Comparison of ENCODE assay signal across 8 cellular contexts in the genomic region with DNA sequence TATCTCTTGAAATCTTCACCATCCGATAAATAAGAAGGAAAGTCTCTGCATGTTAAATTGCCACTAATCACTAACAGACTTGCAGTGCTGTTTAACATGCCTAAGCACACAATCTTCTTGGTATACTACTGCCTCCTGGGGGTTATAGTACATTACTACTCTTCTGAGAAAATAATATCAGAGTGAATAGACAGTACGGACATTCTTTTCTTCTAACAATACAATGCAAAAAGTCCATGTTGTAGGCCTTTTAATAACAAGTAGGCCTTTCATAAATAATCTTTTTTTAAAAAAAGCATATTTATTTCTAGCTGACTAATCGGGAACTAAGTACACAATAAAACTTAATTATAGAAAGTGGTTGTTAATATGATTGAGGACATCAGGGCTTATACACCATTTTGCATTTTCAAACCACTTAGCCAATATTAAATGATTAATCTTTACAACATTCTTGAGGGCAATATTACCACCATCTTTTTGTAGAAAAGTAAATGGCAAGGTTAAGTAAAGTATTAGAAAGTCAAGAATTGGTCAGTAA.
DNase-seq lines count a peak whose midpoint lies in the region; ATAC-seq, FAIRE-seq and TF ChIP-seq lines count a peak whose summit lies in the region.

No MANE protein-coding gene starts in this region.

- no peaks in the 10 kb centered on the region for H3K9me2 ChIP-seq in HCT116 (ENCODE audit: insufficient read depth)

- H3K4me1 ChIP-seq in HCT116 (ENCODE audit: control insufficient read depth in 1 of 2, insufficient read depth in 2 of 2, low read length in 2 of 2) (no peaks in the 10 kb centered on the region), K562 (replicated peaks in 1 of 2; ENCODE audit: control insufficient read depth in 2 of 2, insufficient read depth in 2 of 2, low read length in 2 of 2) (no peaks in the 10 kb centered on the region), suprapubic skin (no peaks in the 10 kb centered on the region)

- H3K79me2 ChIP-seq in HCT116 (ENCODE audit: insufficient read depth, low read length), result no peaks in the 10 kb centered on the region
- H3K79me2 ChIP-seq in K562 (ENCODE audit: control insufficient read depth, insufficient read depth, low read length), result no peaks in the 10 kb centered on the region

- H3K9me1 ChIP-seq in K562 (ENCODE audit: control insufficient read depth, insufficient read depth, low read length), result no peaks in the 10 kb centered on the region

- no peak overlapping the region for H3K9ac ChIP-seq in HCT116 (ENCODE audit: low read length)
- no peak overlapping the region for H3K9ac ChIP-seq in K562 (ENCODE audit: insufficient read depth in 1 of 2, low read depth in 2 of 2, low read length in 2 of 2)

- peak; percentile 61 for FAIRE-seq in K562 (lab: Jason Lieb, UNC)

- peak; percentile 71 for TF ChIP-seq RAD21 in HCT116 (IDR thresholded peaks at IDR 0.05; ENCODE audit: low read depth)
- TF ChIP-seq RAD21 in K562 (CRISPR knock-in tag; conservative IDR thresholded peaks at IDR 0.05 in 1 of 2, IDR thresholded peaks at IDR 0.05 in 1 of 2), result peak; percentile 92 to 95

- H3K9me3 ChIP-seq in HCT116 (ENCODE audit: control insufficient read depth in 1 of 2, insufficient read depth in 1 of 2, low read depth in 1 of 2, low read length in 2 of 2) (no peaks in the 10 kb centered on the region), K562 (replicated peaks; ENCODE audit: control insufficient read depth, insufficient read depth, low read depth, low read length) (no peaks in the 10 kb centered on the region), suprapubic skin (no peaks in the 10 kb centered on the region)

- intact Hi-C loops in HCT116 (cut with micrococcal nuclease), result loop anchor here (1.0 to 10.0 kb wide), 4 partner anchors 544 to 1838 kb away; no protein-coding TSS in a partner anchor
- intact Hi-C loops in K562 (cut with micrococcal nuclease), result loop anchor here (1.0 to 10.0 kb wide), 5 partner anchors 153 to 575 kb away; no protein-coding TSS in a partner anchor

- WGBS in K562 (ENCODE audit: insufficient coverage, low coverage, missing lambda C conversion rate), result 6% methylated on average over 3 of the region's 3 CpGs
- 12% methylated on average over 3 of the region's 3 CpGs for WGBS in suprapubic skin

- in situ Hi-C loops in K562 (cut with MboI), result loop anchor here (10.0 to 25.0 kb wide), 2 partner anchors 570 to 708 kb away; no protein-coding TSS in a partner anchor

- no peak overlapping the region for H3K27ac ChIP-seq in HCT116 (ENCODE audit: low read depth, low read length)
- no peak overlapping the region for H3K27ac ChIP-seq in K562 (ENCODE audit: extremely low read depth, low read depth, low read length)
- H3K27ac ChIP-seq in suprapubic skin, result no peak overlapping the region

- H3K9me3 Mint-ChIP-seq in immature natural killer cell, result no peaks in the 10 kb centered on the region

- no peaks in the 10 kb centered on the region for H3K4me1 Mint-ChIP-seq in immature natural killer cell

- no peak for TF ChIP-seq POLR2A in HCT116 (IDR thresholded peaks at IDR 0.05; ENCODE audit: borderline replicate concordance, extremely low read depth, insufficient read depth, insufficient read length)
- TF ChIP-seq POLR2A in K562 (conservative IDR thresholded peaks at IDR 0.05), result no peak
- no peak for TF ChIP-seq POLR2A in suprapubic skin (IDR thresholded peaks at IDR 0.05)

- TF ChIP-seq CTCF in HCT116 (IDR thresholded peaks at IDR 0.05 in 2 of 3, conservative IDR thresholded peaks at IDR 0.05 in 1 of 3; ENCODE audit: borderline replicate concordance in 1 of 3, insufficient read depth in 1 of 3, low read depth in 2 of 3, low read length in 2 of 3), result peak; percentile 63 to 82 (median 66); a peak in 5 of 6 replicates
- peak; percentile 48 to 77 (median 53); a peak in 5 of 6 replicates for TF ChIP-seq CTCF in K562 (IDR thresholded peaks at IDR 0.05 in 2 of 3, conservative IDR thresholded peaks at IDR 0.05 in 1 of 3; ENCODE audit: insufficient read depth in 2 of 3, low read depth in 1 of 3, low read length in 3 of 3)
- peak; percentile 62 to 82 for TF ChIP-seq CTCF in suprapubic skin (IDR thresholded peaks at IDR 0.05)

- H4K20me1 ChIP-seq in HCT116 (ENCODE audit: insufficient read depth), result no peaks in the 10 kb centered on the region
- H4K20me1 ChIP-seq in K562 (replicated peaks; ENCODE audit: control insufficient read depth, insufficient read depth, low read length), result no peaks in the 10 kb centered on the region

- no peaks in the 10 kb centered on the region for H3K27me3 ChIP-seq in HCT116 (ENCODE audit: insufficient read depth, low read length)
- H3K27me3 ChIP-seq in K562 (ENCODE audit: control insufficient read depth in 2 of 2, insufficient read depth in 2 of 2, low read length in 2 of 2), result no peaks in the 10 kb centered on the region
- H3K27me3 ChIP-seq in suprapubic skin, result no peaks in the 10 kb centered on the region

- H3K4me3 ChIP-seq in HCT116 (replicated peaks in 1 of 2; ENCODE audit: low read depth in 1 of 2, low read length in 2 of 2) (no peak overlapping the region), K562 (no peak overlapping the region), suprapubic skin (no peak overlapping the region)

- peaks cover 4 to 5% (median 4%) of the 10 kb centered on the region in 3 donors for H3K27me3 Mint-ChIP-seq in immature natural killer cell (ENCODE audit: low read depth in 3 of 3)

- TF ChIP-seq EP300 in K562 (IDR thresholded peaks at IDR 0.05; ENCODE audit: low read length) (no peak), suprapubic skin (IDR thresholded peaks at IDR 0.05) (no peak)

- CTCF ChIA-PET in HCT116 (lab: Charles Lee), result interaction anchor here (1.1 kb wide), 1 partner anchor 543 kb away, joined by 3 read pairs; no protein-coding TSS in a partner anchor
- CTCF ChIA-PET in K562 (lab: Yijun Ruan, JAX; ENCODE audit: low intra/inter-chr PET ratio), result interaction anchor here (0.6 to 2.6 kb wide), 5 partner anchors 23 to 575 kb away, joined by 3 to 29 read pairs (median 3); no protein-coding TSS in a partner anchor

- H3K4me2 ChIP-seq in HCT116 (ENCODE audit: low read length) (no peak overlapping the region; the same call in 1 of the 2 replicates), K562 (ENCODE audit: insufficient read depth, low read length) (no peak overlapping the region)

- DNase-seq in CD1c-positive myeloid dendritic cell (ENCODE audit: extremely low spot score), result peak; percentile 63
- DNase-seq in HCT116 (ENCODE audit: low read depth, low spot score), result peak; percentile 35
- peak; percentile 49 for DNase-seq in NCI-H526 treated with DMSO at 0.1 percent for 48 hours (lab: John Stamatoyannopoulos, UW)
- DNase-seq in K562 (ENCODE audit: extremely low read depth in 1 of 4, low spot score in 3 of 4), result peak; percentile 14 to 61 (median 20)
- DNase-seq in immature natural killer cell, result peak; percentile 18 to 29 (median 19)
- DNase-seq in suprapubic skin (ENCODE audit: low spot score in 2 of 2), result no peak
- no peak for DNase-seq in HK-2 (ENCODE audit: unreplicated experiment)

- ATAC-seq in HCT116 (peak; percentile 94), K562 (peak; percentile 88), HG03159 (IDR thresholded peaks at IDR 0.05; ENCODE audit: unreplicated experiment) (no peak)

- H3K36me3 ChIP-seq in HCT116 (ENCODE audit: control insufficient read depth in 1 of 2, insufficient read depth in 2 of 2, low read length in 2 of 2) (no peaks in the 10 kb centered on the region), K562 (ENCODE audit: control insufficient read depth, insufficient read depth, low read length) (no peaks in the 10 kb centered on the region), suprapubic skin (no peaks in the 10 kb centered on the region)

- H3K4me3 Mint-ChIP-seq in immature natural killer cell, result no peak overlapping the region

- H2AFZ ChIP-seq in HCT116 (ENCODE audit: low read depth, low read length, poor library complexity, severe bottlenecking), result no peak overlapping the region
- no peak overlapping the region for H2AFZ ChIP-seq in K562 (ENCODE audit: low read depth, low read length)

- H3K36me3 Mint-ChIP-seq in immature natural killer cell, result no peaks in the 10 kb centered on the region

- H3K27ac Mint-ChIP-seq in immature natural killer cell, result no peak overlapping the region

- BruUV-seq in HCT116 (replicated peaks; lab: Mats Ljungman, UMichigan), result no TSS peak
- BruUV-seq in K562 (replicated peaks; lab: Mats Ljungman, UMichigan), result no TSS peak

- RAD21 ChIA-PET in HCT116 (lab: Charles Lee; ENCODE audit: low non-redundant PET in 1 of 2, low total read pairs in 2 of 2, uncharacterized antibody in 2 of 2, unreplicated experiment in 2 of 2), result no interaction called here

- POLR2A ChIA-PET in HCT116 (lab: Charles Lee), result no interaction called here
- POLR2A ChIA-PET in K562 (lab: Yijun Ruan, JAX), result no interaction called here

TF ChIP-seq in HCT116, 20 proteins besides CTCF, POLR2A, EP300 and RAD21 (continues in another document):
- no peak for TF ChIP-seq CEBPB (IDR thresholded peaks at IDR 0.05; ENCODE audit: low read depth)
- no peak for TF ChIP-seq ELF1 (IDR thresholded peaks at IDR 0.05; ENCODE audit: borderline replicate concordance, low read depth)
- TF ChIP-seq SIN3A (IDR thresholded peaks at IDR 0.05; ENCODE audit: low read depth), result no peak
- TF ChIP-seq, protein P1, sequence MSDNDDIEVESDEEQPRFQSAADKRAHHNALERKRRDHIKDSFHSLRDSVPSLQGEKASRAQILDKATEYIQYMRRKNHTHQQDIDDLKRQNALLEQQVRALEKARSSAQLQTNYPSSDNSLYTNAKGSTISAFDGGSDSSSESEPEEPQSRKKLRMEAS (IDR thresholded peaks at IDR 0.05), result no peak
- TF ChIP-seq SRF (IDR thresholded peaks at IDR 0.05; ENCODE audit: low read depth), result no peak
- TF ChIP-seq, protein P2, sequence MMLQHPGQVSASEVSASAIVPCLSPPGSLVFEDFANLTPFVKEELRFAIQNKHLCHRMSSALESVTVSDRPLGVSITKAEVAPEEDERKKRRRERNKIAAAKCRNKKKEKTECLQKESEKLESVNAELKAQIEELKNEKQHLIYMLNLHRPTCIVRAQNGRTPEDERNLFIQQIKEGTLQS (IDR thresholded peaks at IDR 0.05), result no peak
- no peak for TF ChIP-seq EZH2phosphoT487 (IDR thresholded peaks at IDR 0.05; ENCODE audit: borderline replicate concordance)

TF ChIP-seq in K562, 482 proteins besides CTCF, POLR2A, EP300 and RAD21 (continues in another document):
- TF ChIP-seq ARID2 (IDR thresholded peaks at IDR 0.05) (0 out of 2 replicates have a peak, but pooled peaks have one; percentile 49), ZBTB17 (CRISPR knock-in tag; IDR thresholded peaks at IDR 0.05) (no peak)
- TF ChIP-seq, protein P3, sequence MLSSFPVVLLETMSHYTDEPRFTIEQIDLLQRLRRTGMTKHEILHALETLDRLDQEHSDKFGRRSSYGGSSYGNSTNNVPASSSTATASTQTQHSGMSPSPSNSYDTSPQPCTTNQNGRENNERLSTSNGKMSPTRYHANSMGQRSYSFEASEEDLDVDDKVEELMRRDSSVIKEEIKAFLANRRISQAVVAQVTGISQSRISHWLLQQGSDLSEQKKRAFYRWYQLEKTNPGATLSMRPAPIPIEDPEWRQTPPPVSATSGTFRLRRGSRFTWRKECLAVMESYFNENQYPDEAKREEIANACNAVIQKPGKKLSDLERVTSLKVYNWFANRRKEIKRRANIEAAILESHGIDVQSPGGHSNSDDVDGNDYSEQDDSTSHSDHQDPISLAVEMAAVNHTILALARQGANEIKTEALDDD (IDR thresholded peaks at IDR 0.05), result peak; percentile 51; the same call in 1 of the 2 replicates

Comparison
In these comparisons a context has a peak if more than half of its experiments do, and no peak if none do; other contexts are left out.
1. DNase-seq: peak in CD1c-positive myeloid dendritic cell (single experiment), HCT116 (single experiment), NCI-H526 treated with DMSO at 0.1 percent for 48 hours (single experiment), K562 (4 of 4) and immature natural killer cell (3 of 3); none in suprapubic skin (0 of 2) and HK-2 (single experiment).
2. Peak in every context shown above with its lines, with median percentiles within 50 percentile points of each other: CTCF ChIP-seq.